Comparison of ENCODE assay signal across 18 cellular contexts in genomic region chr4:185713272-185713671, GRCh38.
DNase-seq lines count a peak whose midpoint lies in the region; ATAC-seq, FAIRE-seq and TF ChIP-seq lines count a peak whose summit lies in the region.
"Had no signal": no experiment of that assay in that cellular context is flagged by ENCODE, and none has a peak within 500 bp of the region (broad histone marks: within the 10 kb centered on the region; RNA-seq: fewer than 3 reads in every experiment).

No MANE protein-coding gene starts in this region.

- no TSS peak for BruUV-seq in endothelial cell of umbilical vein (replicated peaks; lab: Mats Ljungman, UMichigan)

- no peak for TF ChIP-seq POLR2A in endothelial cell of umbilical vein (IDR thresholded peaks at IDR 0.05; ENCODE audit: low read depth, low read length)

- intact Hi-C loops in endothelial cell of umbilical vein (cut with micrococcal nuclease) (loop anchor here (1.0 kb wide), 1 partner anchor 9 kb away; no protein-coding TSS in a partner anchor), mucosa of descending colon (cut with DNase I, micrococcal nuclease) (no loop called here), Right ventricle myocardium inferior (cut with DNase I) (no loop called here)

- H4K20me1 ChIP-seq in endothelial cell of umbilical vein (replicated peaks; ENCODE audit: control insufficient read depth, extremely low read depth, insufficient read depth, low read length) = no peaks in the 10 kb centered on the region

- H3K79me2 ChIP-seq in endothelial cell of umbilical vein (ENCODE audit: control insufficient read depth, insufficient read depth, low read length) = no peaks in the 10 kb centered on the region

- CTCF ChIA-PET in endothelial cell of umbilical vein (lab: Charles Lee) = interaction anchor here (1.3 to 1.8 kb wide), 4 partner anchors 9 to 324 kb away, joined by 3 to 5 read pairs (median 4); no protein-coding TSS in a partner anchor

- FAIRE-seq in RCC 7860 (lab: Jason Lieb, UNC) (no peak), endothelial cell of umbilical vein (lab: Jason Lieb, UNC) (peak; percentile 80)

- H3K27ac ChIP-seq in endothelial cell of umbilical vein (ENCODE audit: insufficient read depth, low read depth, low read length) = peak overlapping the region; percentile 59
- H3K27ac ChIP-seq: GM23248 had no signal

- no peaks in the 10 kb centered on the region for H3K27me3 ChIP-seq in endothelial cell of umbilical vein (ENCODE audit: control insufficient read depth in 2 of 2, insufficient read depth in 2 of 2, low read length in 2 of 2)
- H3K27me3 ChIP-seq: heart left ventricle had no signal

- no peak overlapping the region for H3K4me3 ChIP-seq in AG09309 (ENCODE audit: control insufficient read depth, low read depth, low read length)
- no peak overlapping the region for H3K4me3 ChIP-seq in endothelial cell of umbilical vein (replicated peaks in 1 of 3; ENCODE audit: insufficient read depth in 1 of 3, low read depth in 1 of 3, low read length in 3 of 3)
- no peak overlapping the region for H3K4me3 ChIP-seq in mucosa of descending colon
- H3K4me3 ChIP-seq: GM23248, heart left ventricle had no signal

- POLR2A ChIA-PET in endothelial cell of umbilical vein (lab: Charles Lee) = interaction anchor here (0.6 kb wide), 1 partner anchor 1994 kb away, joined by 6 read pairs; no protein-coding TSS in a partner anchor

- peak overlapping the region; percentile 4 for H2AFZ ChIP-seq in endothelial cell of umbilical vein (ENCODE audit: low read depth, low read length)
- H2AFZ ChIP-seq: GM23248 had no signal

- H3K4me1 ChIP-seq in endothelial cell of umbilical vein (ENCODE audit: control insufficient read depth, extremely low read depth, insufficient read depth, low read length) (peaks cover 64% of the 10 kb centered on the region), mucosa of descending colon (ENCODE audit: low read depth) (no peaks in the 10 kb centered on the region)

- peak; percentile 33 for ATAC-seq in mucosa of descending colon
- no peak for ATAC-seq in GM19023 (IDR thresholded peaks at IDR 0.05; ENCODE audit: unreplicated experiment)
- ATAC-seq in left lobe of liver = no peak
- ATAC-seq in Right ventricle myocardium inferior = no peak
- ATAC-seq: natural killer cell treated with Interleukin-12 subunit alpha and Interleukin-12 subunit beta and Interleukin-15 and Interleukin-18, amount 100 ng/mL, for 72 hours had no signal

- DNase-seq in AG09309 (ENCODE audit: low read depth) = peak; percentile 29
- peak; percentile 23 for DNase-seq in RCC 7860 (ENCODE audit: low spot score)
- peak; percentile 86 for DNase-seq in endothelial cell of umbilical vein (ENCODE audit: low read depth, low spot score)
- no peak for DNase-seq in mucosa of descending colon
- DNase-seq in left lobe of liver (ENCODE audit: low spot score) = no peak
- no peak for DNase-seq in SW 1271 (lab: John Stamatoyannopoulos, UW)
- DNase-seq in Right ventricle myocardium inferior (ENCODE audit: missing footprints) = no peak
- DNase-seq: activated effector memory CD4-positive, alpha-beta T cell treated with anti-CD3 and anti-CD28 coated beads, Interleukin-2, amount 50 U/mL, for 16 hours; COR-L47; cortex of kidney; erythroblast; GM23248; heart left ventricle; IMR-90; NCI-H526 treated with DMSO at 0.1 percent for 48 hours; T-helper 9 cell had no signal

- peak overlapping the region; percentile 1 for H3K9ac ChIP-seq in endothelial cell of umbilical vein (replicated peaks; ENCODE audit: extremely low read depth, insufficient read depth, low read length)
- H3K9ac ChIP-seq: GM23248 had no signal

- no peaks in the 10 kb centered on the region for H3K9me3 ChIP-seq in endothelial cell of umbilical vein (replicated peaks; ENCODE audit: control insufficient read depth, insufficient read depth, low read length)
- no peaks in the 10 kb centered on the region for H3K9me3 ChIP-seq in mucosa of descending colon
- H3K9me3 ChIP-seq: heart left ventricle had no signal

- TF ChIP-seq CTCF in AG09309 (IDR thresholded peaks at IDR 0.05; ENCODE audit: control insufficient read depth, insufficient read depth, low read depth, low read length, missing control alignments) (no peak), endothelial cell of umbilical vein (IDR thresholded peaks at IDR 0.05; ENCODE audit: extremely low read depth in 1 of 2, insufficient read depth in 1 of 2, low read depth in 1 of 2, low read length in 2 of 2) (no peak), mucosa of descending colon (IDR thresholded peaks at IDR 0.05) (no peak)

- peak overlapping the region; percentile 9 for H3K4me2 ChIP-seq in endothelial cell of umbilical vein (ENCODE audit: insufficient read depth, low read length)

- dilution Hi-C loops in endothelial cell of umbilical vein (cut with MboI; ENCODE audit: extremely low pct_ligation_motif_present, low sequenced_read_pairs) = no loop called here

- H3K36me3 ChIP-seq in endothelial cell of umbilical vein (ENCODE audit: control insufficient read depth in 2 of 2, extremely low read depth in 1 of 2, insufficient read depth in 2 of 2, low read length in 2 of 2) = no peaks in the 10 kb centered on the region
- H3K36me3 ChIP-seq in mucosa of descending colon (ENCODE audit: low read depth) = no peaks in the 10 kb centered on the region

- H3K9me1 ChIP-seq in endothelial cell of umbilical vein (replicated peaks; ENCODE audit: control insufficient read depth, extremely low read depth, insufficient read depth, low read length) = no peaks in the 10 kb centered on the region

TF ChIP-seq in endothelial cell of umbilical vein, 7 proteins besides CTCF, POLR2A, EP300 and RAD21:
- no peak for TF ChIP-seq EZH2 (IDR thresholded peaks at IDR 0.05; ENCODE audit: borderline replicate concordance, low read depth, low read length, severe bottlenecking)
- peak; percentile 54 for TF ChIP-seq JUN (IDR thresholded peaks at IDR 0.05; ENCODE audit: borderline replicate concordance, insufficient read depth, insufficient read length, low read depth)
- TF ChIP-seq FOS (IDR thresholded peaks at IDR 0.05; ENCODE audit: borderline replicate concordance, insufficient read depth, low read length) = peak; percentile 75
- TF ChIP-seq, protein P1, sequence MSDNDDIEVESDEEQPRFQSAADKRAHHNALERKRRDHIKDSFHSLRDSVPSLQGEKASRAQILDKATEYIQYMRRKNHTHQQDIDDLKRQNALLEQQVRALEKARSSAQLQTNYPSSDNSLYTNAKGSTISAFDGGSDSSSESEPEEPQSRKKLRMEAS (IDR thresholded peaks at IDR 0.05; ENCODE audit: insufficient read depth, insufficient read length) = no peak
- TF ChIP-seq GATA2 (IDR thresholded peaks at IDR 0.05; ENCODE audit: insufficient read depth, insufficient read length, low read depth, low read length) = peak; percentile 91
- TF ChIP-seq MYC (IDR thresholded peaks at IDR 0.05; ENCODE audit: low read depth, low read length) = no peak
- TF ChIP-seq POLR2AphosphoS5 (IDR thresholded peaks at IDR 0.05; ENCODE audit: insufficient read depth, low read depth, low read length) = no peak

Comparison
In these comparisons a context has a peak if more than half of its experiments do, and no peak if none do; other contexts are left out.
1. DNase-seq: peak in AG09309 (single experiment), RCC 7860 (single experiment) and endothelial cell of umbilical vein (single experiment); none in mucosa of descending colon (0 of 3), left lobe of liver (single experiment), SW 1271 (0 of 2) and Right ventricle myocardium inferior (single experiment).